Comparison of ENCODE assay signal across 8 cellular contexts in genomic region chr4:169271692-169272007, GRCh38. TPM values are rescaled to one million over a fixed set of nuclear protein-coding genes. Genes with fewer than 3 reads are reported as not detected.
DNase-seq lines count a peak whose midpoint lies in the region; ATAC-seq and TF ChIP-seq lines count a peak whose summit lies in the region.

No MANE protein-coding gene starts in this region.

- H2BK20ac ChIP-seq in H9 (ENCODE audit: low read depth, low read length, poor library complexity, severe bottlenecking): no peak overlapping the region

- H3K4me3 Mint-ChIP-seq in H9: peak overlapping the region; percentile 90 to 91

- dilution Hi-C loops in mammary epithelial cell (cut with HindIII; ENCODE audit: low sequenced_read_pairs): no loop called here

- H3K27me3 ChIP-seq in ACC112 (ENCODE audit: insufficient read depth, low read length) (no peaks in the 10 kb centered on the region), H9 (ENCODE audit: insufficient read depth, low read length) (no peaks in the 10 kb centered on the region), mammary epithelial cell (ENCODE audit: insufficient read depth, low read length) (no peaks in the 10 kb centered on the region)

- peaks cover 16% of the 10 kb centered on the region for H3K23me2 ChIP-seq in H9 (ENCODE audit: insufficient read length, low read depth, low read length, poor library complexity, severe bottlenecking)

- H3K27me3 Mint-ChIP-seq in H9 (ENCODE audit: low read depth): peaks cover 7% of the 10 kb centered on the region; the same call in 1 of the 2 replicates

- H4K20me1 ChIP-seq in H9 (ENCODE audit: control insufficient read depth, insufficient read depth, insufficient read length) (no peaks in the 10 kb centered on the region), mammary epithelial cell (ENCODE audit: insufficient read depth, low read length) (no peaks in the 10 kb centered on the region)

- no peak overlapping the region for H3K27ac Mint-ChIP-seq in H9

- no peak overlapping the region for H3T11ph ChIP-seq in H9 (ENCODE audit: low read length)

- no peak overlapping the region for H4K5ac ChIP-seq in H9 (ENCODE audit: insufficient read length, low read depth, low read length)

- H2BK15ac ChIP-seq in H9 (ENCODE audit: low read depth, low read length): no peak overlapping the region

- H3K56ac ChIP-seq in H9 (ENCODE audit: insufficient read length, low read depth, low read length): no peak overlapping the region

- H2BK5ac ChIP-seq in H9 (ENCODE audit: insufficient read length, low read length): no peak overlapping the region

- H3K23ac ChIP-seq in H9 (ENCODE audit: insufficient read length, low read depth, low read length): no peak overlapping the region

- peaks cover 4% of the 10 kb centered on the region for H3K36me3 ChIP-seq in ACC112 (ENCODE audit: insufficient read depth, low read length)
- no peaks in the 10 kb centered on the region for H3K36me3 ChIP-seq in mammary epithelial cell (ENCODE audit: insufficient read depth, low read length)
- H3K36me3 ChIP-seq in mucosa of descending colon (ENCODE audit: low read depth): peaks cover 4% of the 10 kb centered on the region

- no peaks in the 10 kb centered on the region for H3K9me3 Mint-ChIP-seq in H9

- H3K79me1 ChIP-seq in H9 (ENCODE audit: insufficient read depth, low read depth, low read length, poor library complexity, severe bottlenecking): no peaks in the 10 kb centered on the region

- peak overlapping the region; percentile 0 for H3K18ac ChIP-seq in H9 (ENCODE audit: insufficient read length, low read depth, low read length)

- DNase-seq in H9 (no peak), mammary epithelial cell (no peak), mucosa of descending colon (peak in 1 of 3 donors; percentile 34), OCI-M1 (lab: John Stamatoyannopoulos, UW) (no peak), AML-193 (lab: John Stamatoyannopoulos, UW) (no peak), GM03348 (ENCODE audit: low spot score) (no peak)

- TF ChIP-seq CTCF in H9 (conservative IDR thresholded peaks at IDR 0.05): no peak
- no peak for TF ChIP-seq CTCF in mammary epithelial cell (conservative IDR thresholded peaks at IDR 0.05 in 1 of 2, IDR thresholded peaks at IDR 0.05 in 1 of 2; ENCODE audit: extremely low read depth in 1 of 2, insufficient read depth in 1 of 2, low read depth in 1 of 2, low read length in 2 of 2)
- no peak for TF ChIP-seq CTCF in mucosa of descending colon (IDR thresholded peaks at IDR 0.05)

- in situ Hi-C loops in mammary epithelial cell (cut with MboI; ENCODE audit: low sequenced_read_pairs in 2 of 2): loop anchor here in 1 of 2 donors (25.0 kb wide), 2 partner anchors 109 to 259 kb away; partner anchors contain the start of gene CBR4

- peak overlapping the region; percentile 80 for H3K27ac ChIP-seq in ACC112 (ENCODE audit: low read depth, low read length)
- no peak overlapping the region for H3K27ac ChIP-seq in H9 (ENCODE audit: insufficient read length, low read depth, low read length)
- peak overlapping the region; percentile 89 for H3K27ac ChIP-seq in mammary epithelial cell (ENCODE audit: insufficient read depth, low read depth, low read length)

- no peak overlapping the region for H4K8ac ChIP-seq in H9 (replicated peaks; ENCODE audit: insufficient read length, low read depth, low read length)

- H2BK120ac ChIP-seq in H9 (ENCODE audit: low read depth, low read length, poor library complexity, severe bottlenecking): no peak overlapping the region

- H2AFZ ChIP-seq in ACC112 (ENCODE audit: low read length, unreplicated experiment) (peak overlapping the region; percentile 54), H9 (ENCODE audit: low read length) (no peak overlapping the region), mammary epithelial cell (ENCODE audit: low read depth, low read length) (peak overlapping the region; percentile 87)

- peak overlapping the region; percentile 90 for H3K14ac ChIP-seq in H9 (ENCODE audit: insufficient read depth, low read length)

- H3K9ac ChIP-seq in H9 (ENCODE audit: extremely low read depth, insufficient read length, low read length) (peak overlapping the region; percentile 72), mammary epithelial cell (ENCODE audit: insufficient read depth, low read length) (peak overlapping the region; percentile 57)

- peak overlapping the region; percentile 94 for H3K4me3 ChIP-seq in ACC112 (ENCODE audit: low read depth, low read length)
- peak overlapping the region; percentile 71 to 95 (median 75) for H3K4me3 ChIP-seq in mammary epithelial cell (replicated peaks in 1 of 3; ENCODE audit: insufficient read depth in 1 of 3, low read depth in 2 of 3, low read length in 3 of 3)
- H3K4me3 ChIP-seq in mucosa of descending colon: peak overlapping the region; percentile 85

- peak; percentile 0 for ATAC-seq in mucosa of descending colon
- ATAC-seq in HG03108 (IDR thresholded peaks at IDR 0.05; ENCODE audit: unreplicated experiment): no peak

- no peak overlapping the region for H2BK12ac ChIP-seq in H9 (ENCODE audit: insufficient read length, low read depth, low read length)

- BruUV-seq in mammary epithelial cell (replicated peaks; lab: Mats Ljungman, UMichigan): no TSS peak

- H3K9me3 ChIP-seq in H9 (ENCODE audit: control insufficient read depth, low read depth, low read length): no peaks in the 10 kb centered on the region
- no peaks in the 10 kb centered on the region for H3K9me3 ChIP-seq in mammary epithelial cell (replicated peaks; ENCODE audit: insufficient read depth, low read length)
- no peaks in the 10 kb centered on the region for H3K9me3 ChIP-seq in mucosa of descending colon

- no CpG with 5 or more reads among the region's 11 CpGs for WGBS in H9 (ENCODE audit: extremely low coverage, insufficient read length, low lambda C conversion rate)
- WGBS in mammary epithelial cell (ENCODE audit: low coverage, missing lambda C conversion rate): 9% methylated on average over 5 of the region's 11 CpGs

- H3K4me2 ChIP-seq in H9 (ENCODE audit: insufficient read depth, insufficient read length, low read length) (peak overlapping the region; percentile 72), mammary epithelial cell (ENCODE audit: insufficient read depth, low read depth, low read length) (peak overlapping the region; percentile 95)

- intact Hi-C loops in mammary epithelial cell (cut with micrococcal nuclease) (loop anchor here (1.0 to 5.0 kb wide), 6 partner anchors 45 to 247 kb away; no protein-coding TSS in a partner anchor), mucosa of descending colon (cut with DNase I, micrococcal nuclease) (no loop called here)

- H3K79me2 ChIP-seq in ACC112 (ENCODE audit: control insufficient read depth, insufficient read depth, low read length, unreplicated experiment): peaks cover 44% of the 10 kb centered on the region
- no peaks in the 10 kb centered on the region; the same call in 1 of the 2 replicates for H3K79me2 ChIP-seq in H9 (ENCODE audit: insufficient read depth, low read length)
- H3K79me2 ChIP-seq in mammary epithelial cell (ENCODE audit: insufficient read depth, low read length): peaks cover 40% of the 10 kb centered on the region

- CTCF ChIA-PET in mammary epithelial cell (lab: Charles Lee; ENCODE audit: low non-redundant PET): no interaction called here

- no peaks in the 10 kb centered on the region; a peak in 1 of 7 replicates for H3K36me3 Mint-ChIP-seq in H9 (ENCODE audit: insufficient read depth in 1 of 3, low read depth in 3 of 3)

- H3K4ac ChIP-seq in H9 (ENCODE audit: low read depth, low read length): no peak overlapping the region

- H3K4me1 ChIP-seq in ACC112 (ENCODE audit: control insufficient read depth, insufficient read depth, low read length, unreplicated experiment) (peaks cover 26% of the 10 kb centered on the region), H9 (ENCODE audit: insufficient read depth, low read length) (no peaks in the 10 kb centered on the region), mammary epithelial cell (ENCODE audit: insufficient read depth, low read length) (peaks cover 25% of the 10 kb centered on the region), mucosa of descending colon (ENCODE audit: low read depth) (peaks cover 28% of the 10 kb centered on the region)

- H3K4me1 Mint-ChIP-seq in H9: peaks cover 31 to 43% of the 10 kb centered on the region in 2 experiments

- no peak overlapping the region for H2AK5ac ChIP-seq in H9 (ENCODE audit: insufficient read length, low read length)

- H4K91ac ChIP-seq in H9 (ENCODE audit: insufficient read length, low read depth, low read length): no peak overlapping the region

RNA-seq across cellular contexts. Expression of gene SH3RF1, which starts 0.9 kb away (rescaled TPM):
- total RNA-seq in H9 (2021): 14.9 and 15.3 TPM in 2 replicates
- 10 to 100 TPM; 30.8 to 38.2 TPM for total RNA-seq in mammary epithelial cell
- 16.6 TPM for polyA plus RNA-seq in mammary epithelial cell
- 79.5 TPM for polyA minus RNA-seq in mammary epithelial cell
- total RNA-seq in mucosa of descending colon: 10 to 100 TPM; 45.3 to 82.3 (median 65.5) TPM
